In genomic region chr16:49698931-49699715, GRCh38 we compare ENCODE assay signal across 10 cellular contexts.
A peak's percentile ranks its signal among the peaks of the same experiment; 100 is the strongest.
DNase-seq lines count a peak whose midpoint lies in the region; ATAC-seq, FAIRE-seq and TF ChIP-seq lines count a peak whose summit lies in the region.
"Had no signal": no experiment of that assay in that cellular context is flagged by ENCODE, and none has a peak within 500 bp of the region (broad histone marks: within the 10 kb centered on the region; RNA-seq: fewer than 3 reads in every experiment).

No MANE protein-coding gene starts in this region.

- peak overlapping the region; percentile 73 for H3K4me3 Mint-ChIP-seq in neural crest cell
- H3K4me3 Mint-ChIP-seq: stimulated activated naive B cell treated with anti-CD40 and anti-IgM and Interleukin-4, amounts not matched to agents 10 μg/mL and 1 μg/mL and 100 μg/mL, for 72 hours had no signal

- peak; percentile 4 for DNase-seq in NCI-H82 (lab: John Stamatoyannopoulos, UW)
- DNase-seq in NCI-H82 treated with DMSO at 0.1 percent for 48 hours (lab: John Stamatoyannopoulos, UW; ENCODE audit: unreplicated experiment), result no peak
- no peak for DNase-seq in neural crest cell (ENCODE audit: low read depth, low spot score)
- DNase-seq in right lobe of liver, result no peak
- DNase-seq in H54 (ENCODE audit: insufficient read length, low spot score), result no peak
- DNase-seq in iPS-NIHi7 (ENCODE audit: extremely low spot score), result no peak
- DNase-seq: colonic mucosa; stimulated activated naive B cell treated with anti-CD40 and anti-IgM and Interleukin-4, amounts not matched to agents 10 μg/mL and 1 μg/mL and 100 μg/mL, for 72 hours had no signal

- no peaks in the 10 kb centered on the region for H3K27me3 ChIP-seq in esophagus (ENCODE audit: control insufficient read depth in 1 of 2, insufficient read depth in 2 of 2, low read length in 2 of 2)
- no peaks in the 10 kb centered on the region for H3K27me3 ChIP-seq in right lobe of liver
- H3K27me3 ChIP-seq: colonic mucosa had no signal

- H3K9me3 ChIP-seq in esophagus (ENCODE audit: control insufficient read depth in 2 of 2, insufficient read depth in 1 of 2, low read depth in 1 of 2, low read length in 1 of 2) (peaks cover 0 to 3% of the 10 kb centered on the region in 2 donors), right lobe of liver (no peaks in the 10 kb centered on the region)
- H3K9me3 ChIP-seq: colonic mucosa had no signal

- no peaks in the 10 kb centered on the region for H3K27me3 Mint-ChIP-seq in neural crest cell (ENCODE audit: low read depth)

- peak overlapping the region; percentile 25 to 63 for H3K27ac ChIP-seq in esophagus (ENCODE audit: low read depth in 2 of 2, low read length in 1 of 2)
- no peak overlapping the region for H3K27ac ChIP-seq in right lobe of liver
- H3K27ac ChIP-seq: colonic mucosa had no signal

- TF ChIP-seq CTCF in neural crest cell (conservative IDR thresholded peaks at IDR 0.05) (no peak), right lobe of liver (IDR thresholded peaks at IDR 0.05) (no peak)

- no peak for FAIRE-seq in H54 (lab: Jason Lieb, UNC)

- ATAC-seq in right lobe of liver (no peak), HG03442 (IDR thresholded peaks at IDR 0.05; ENCODE audit: unreplicated experiment) (no peak)
- ATAC-seq: stimulated activated naive B cell treated with anti-CD40 and anti-IgM and Interleukin-4, amounts not matched to agents 10 μg/mL and 1 μg/mL and 100 μg/mL, for 72 hours had no signal

- peaks cover 6% of the 10 kb centered on the region in 2 donors for H3K4me1 ChIP-seq in esophagus (ENCODE audit: control insufficient read depth in 2 of 2, insufficient read depth in 2 of 2, low read length in 1 of 2)
- no peaks in the 10 kb centered on the region for H3K4me1 ChIP-seq in right lobe of liver
- H3K4me1 ChIP-seq: colonic mucosa had no signal

- intact Hi-C loops in right lobe of liver (cut with DNase I), result no loop called here

- no peaks in the 10 kb centered on the region for H3K9me3 Mint-ChIP-seq in neural crest cell
- H3K9me3 Mint-ChIP-seq: stimulated activated naive B cell treated with anti-CD40 and anti-IgM and Interleukin-4, amounts not matched to agents 10 μg/mL and 1 μg/mL and 100 μg/mL, for 72 hours had no signal

- no peaks in the 10 kb centered on the region for H3K36me3 Mint-ChIP-seq in neural crest cell (ENCODE audit: low read depth)
- H3K36me3 Mint-ChIP-seq: stimulated activated naive B cell treated with anti-CD40 and anti-IgM and Interleukin-4, amounts not matched to agents 10 μg/mL and 1 μg/mL and 100 μg/mL, for 72 hours had no signal

- peak overlapping the region; percentile 91 for H3K27ac Mint-ChIP-seq in neural crest cell (ENCODE audit: unreplicated experiment)
- H3K27ac Mint-ChIP-seq: stimulated activated naive B cell treated with anti-CD40 and anti-IgM and Interleukin-4, amounts not matched to agents 10 μg/mL and 1 μg/mL and 100 μg/mL, for 72 hours had no signal

- H3K4me3 ChIP-seq in esophagus (ENCODE audit: low read depth in 1 of 2, low read length in 2 of 2) (no peak overlapping the region), right lobe of liver (no peak overlapping the region)
- H3K4me3 ChIP-seq: colonic mucosa had no signal

- TF ChIP-seq POLR2A in right lobe of liver (IDR thresholded peaks at IDR 0.05) (no peak), H54 (IDR thresholded peaks at IDR 0.05; ENCODE audit: low read depth, low read length) (no peak)

- WGBS in esophagus, 2 donors, result 51 to 58% methylated on average over 18 of the region's 18 CpGs
- 42% methylated on average over 18 of the region's 18 CpGs for WGBS in right lobe of liver (ENCODE audit: insufficient coverage, low coverage, low lambda C conversion rate, missing lambda C conversion rate)

- peaks cover 91% of the 10 kb centered on the region for H3K4me1 Mint-ChIP-seq in neural crest cell

- H3K36me3 ChIP-seq in esophagus (ENCODE audit: control insufficient read depth in 2 of 2, insufficient read depth in 2 of 2, low read length in 1 of 2), result no peaks in the 10 kb centered on the region
- no peaks in the 10 kb centered on the region for H3K36me3 ChIP-seq in right lobe of liver
- H3K36me3 ChIP-seq: colonic mucosa had no signal

Comparison
In these comparisons a context has a peak if more than half of its experiments do, and no peak if none do; other contexts are left out.
1. H3K27ac ChIP-seq: peak in esophagus (2 of 2); none in right lobe of liver (0 of 3).